Comparison of ENCODE assay signal across 8 cellular contexts in genomic region chr16:71484006-71484893, GRCh38. TPM values are rescaled to one million over a fixed set of nuclear protein-coding genes. Genes with fewer than 3 reads are reported as not detected.
DNase-seq lines count a peak whose midpoint lies in the region; ATAC-seq and TF ChIP-seq lines count a peak whose summit lies in the region.

No MANE protein-coding gene starts in this region.

- DNase-seq in CD1c-positive myeloid dendritic cell (ENCODE audit: extremely low spot score) (peak; percentile 87), NCI-H82 (lab: John Stamatoyannopoulos, UW) (peak; percentile 91), lung (ENCODE audit: low spot score) (peak; percentile 85)
- DNase-seq in activated CD8-positive, alpha-beta T cell treated with anti-CD3 and anti-CD28 coated beads, Interleukin-2, amount 10 ng/mL, durations not matched to agents 7 days and 5 days: peak; percentile 86
- DNase-seq in effector CD4-positive, alpha-beta T cell: peak; percentile 71
- DNase-seq in stimulated activated CD4-positive, alpha-beta T cell treated with anti-CD3 and anti-CD28 coated beads, TNF-alpha, amount 100 ng/mL, for 24 hours (ENCODE audit: low read depth in 3 of 3): peak; percentile 58 to 75 (median 70)

- CTCF ChIA-PET in activated CD8-positive, alpha-beta T cell treated with anti-CD3 and anti-CD28 coated beads, Interleukin-2, amount 10 ng/mL, durations not matched to agents 7 days and 5 days (lab: Charles Lee): interaction anchor here (1.3 to 1.8 kb wide), 4 partner anchors 23 to 127 kb away, joined by 4 to 8 read pairs (median 5); partner anchors contain the start of gene ZNF23

- H3K36me3 ChIP-seq in lung (ENCODE audit: control insufficient read depth in 2 of 2, insufficient read depth in 2 of 2, low read length in 2 of 2): peaks cover 0 to 2% of the 10 kb centered on the region in 2 donors

- H3K9me3 ChIP-seq in lung (ENCODE audit: control insufficient read depth in 2 of 2, insufficient read depth in 1 of 2, low read length in 1 of 2): no peaks in the 10 kb centered on the region

- 0% methylated on average over 43 to 44 of the region's 44 CpGs for WGBS in lung, 2 donors

- no peaks in the 10 kb centered on the region for H3K36me3 Mint-ChIP-seq in activated CD8-positive, alpha-beta T cell treated with anti-CD3 and anti-CD28 coated beads, Interleukin-2, amount 10 ng/mL, durations not matched to agents 7 days and 5 days (ENCODE audit: low read depth)

- H3K27me3 Mint-ChIP-seq in activated CD8-positive, alpha-beta T cell treated with anti-CD3 and anti-CD28 coated beads, Interleukin-2, amount 10 ng/mL, durations not matched to agents 7 days and 5 days (ENCODE audit: low read depth): peaks cover 3% of the 10 kb centered on the region

- H3K4me3 Mint-ChIP-seq in activated CD8-positive, alpha-beta T cell treated with anti-CD3 and anti-CD28 coated beads, Interleukin-2, amount 10 ng/mL, durations not matched to agents 7 days and 5 days: peak overlapping the region; percentile 79

- peak overlapping the region; percentile 76 for H3K27ac Mint-ChIP-seq in activated CD8-positive, alpha-beta T cell treated with anti-CD3 and anti-CD28 coated beads, Interleukin-2, amount 10 ng/mL, durations not matched to agents 7 days and 5 days

- ATAC-seq in GM19438 (IDR thresholded peaks at IDR 0.05; ENCODE audit: low read depth, unreplicated experiment): peak; percentile 91
- ATAC-seq in HG03571 (IDR thresholded peaks at IDR 0.05; ENCODE audit: unreplicated experiment): peak; percentile 93
- ATAC-seq in activated CD8-positive, alpha-beta T cell treated with anti-CD3 and anti-CD28 coated beads, Interleukin-2, amount 10 ng/mL, durations not matched to agents 7 days and 5 days: peak; percentile 88
- ATAC-seq in lung (ENCODE audit: insufficient read depth, low FRiP score): peak; percentile 94

- peaks cover 0 to 5% of the 10 kb centered on the region in 2 donors for H3K4me1 ChIP-seq in lung (ENCODE audit: control insufficient read depth in 2 of 2, insufficient read depth in 2 of 2, low read length in 2 of 2)

- no peaks in the 10 kb centered on the region for H3K27me3 ChIP-seq in lung (ENCODE audit: control insufficient read depth, insufficient read depth)

- peaks cover 14% of the 10 kb centered on the region for H3K4me1 Mint-ChIP-seq in activated CD8-positive, alpha-beta T cell treated with anti-CD3 and anti-CD28 coated beads, Interleukin-2, amount 10 ng/mL, durations not matched to agents 7 days and 5 days (ENCODE audit: low read depth)

- peak overlapping the region; percentile 95 to 98 for H3K27ac ChIP-seq in lung (ENCODE audit: low read depth in 1 of 2, low read length in 1 of 2)

- POLR2A ChIA-PET in activated CD8-positive, alpha-beta T cell treated with anti-CD3 and anti-CD28 coated beads, Interleukin-2, amount 10 ng/mL, durations not matched to agents 7 days and 5 days (lab: Charles Lee): interaction anchor here (0.6 to 1.4 kb wide), 2 partner anchors 22 to 306 kb away, joined by 3 to 8 read pairs; partner anchors contain the start of gene ZNF23

- H3K4me3 ChIP-seq in lung: peak overlapping the region; percentile 76

- no peak for TF ChIP-seq CTCF in lung (IDR thresholded peaks at IDR 0.05; ENCODE audit: control extremely low read depth, extremely low read depth)

- H3K9me3 Mint-ChIP-seq in activated CD8-positive, alpha-beta T cell treated with anti-CD3 and anti-CD28 coated beads, Interleukin-2, amount 10 ng/mL, durations not matched to agents 7 days and 5 days (ENCODE audit: insufficient read depth): no peaks in the 10 kb centered on the region

RNA-seq across cellular contexts. Expression of gene ZNF19, which starts 4.9 kb away (rescaled TPM):
- total RNA-seq in activated CD8-positive, alpha-beta T cell treated with anti-CD3 and anti-CD28 coated beads, Interleukin-2, amount 10 ng/mL, durations not matched to agents 7 days and 5 days: 1 to 10 TPM; 2.7 TPM
- 10 to 100 TPM; 12.6 to 16.1 TPM for total RNA-seq in lung
- polyA plus RNA-seq in lung: 1 to 10 TPM; 1.9 to 5.1 TPM

RNA-seq across cellular contexts. Expression of gene ZNF23, which starts 22.2 kb away (rescaled TPM):
- 1 to 10 TPM; 7.9 to 8.7 TPM for total RNA-seq in activated CD8-positive, alpha-beta T cell treated with anti-CD3 and anti-CD28 coated beads, Interleukin-2, amount 10 ng/mL, durations not matched to agents 7 days and 5 days
- 10 to 100 TPM in 1 of 2 donors, 1 to 10 TPM in 1; 8.9 to 14.5 TPM for total RNA-seq in lung
- polyA plus RNA-seq in lung: 10 to 100 TPM in 1 of 2 donors, 1 to 10 TPM in 1; 4.9 to 12.8 TPM

RNA-seq across cellular contexts. Expression of gene CHST4, which starts 42.0 kb away (rescaled TPM):
- total RNA-seq in activated CD8-positive, alpha-beta T cell treated with anti-CD3 and anti-CD28 coated beads, Interleukin-2, amount 10 ng/mL, durations not matched to agents 7 days and 5 days: not detected
- under 1 TPM; 0.43 to 0.95 TPM for total RNA-seq in lung
- under 1 TPM; 0.28 to 0.92 TPM for polyA plus RNA-seq in lung

RNA-seq across cellular contexts. Expression of gene TLE7, which starts 42.4 kb away (rescaled TPM):
- total RNA-seq in activated CD8-positive, alpha-beta T cell treated with anti-CD3 and anti-CD28 coated beads, Interleukin-2, amount 10 ng/mL, durations not matched to agents 7 days and 5 days: not detected
- not detected for total RNA-seq in lung
- not detected for polyA plus RNA-seq in lung

Comparison
In these comparisons a context has a peak if more than half of its experiments do, and no peak if none do; other contexts are left out.
1. Peak in every context shown above with its lines: DNase-seq, ATAC-seq, H3K4me3 ChIP-seq and H3K27ac ChIP-seq.